In the genomic region with DNA sequence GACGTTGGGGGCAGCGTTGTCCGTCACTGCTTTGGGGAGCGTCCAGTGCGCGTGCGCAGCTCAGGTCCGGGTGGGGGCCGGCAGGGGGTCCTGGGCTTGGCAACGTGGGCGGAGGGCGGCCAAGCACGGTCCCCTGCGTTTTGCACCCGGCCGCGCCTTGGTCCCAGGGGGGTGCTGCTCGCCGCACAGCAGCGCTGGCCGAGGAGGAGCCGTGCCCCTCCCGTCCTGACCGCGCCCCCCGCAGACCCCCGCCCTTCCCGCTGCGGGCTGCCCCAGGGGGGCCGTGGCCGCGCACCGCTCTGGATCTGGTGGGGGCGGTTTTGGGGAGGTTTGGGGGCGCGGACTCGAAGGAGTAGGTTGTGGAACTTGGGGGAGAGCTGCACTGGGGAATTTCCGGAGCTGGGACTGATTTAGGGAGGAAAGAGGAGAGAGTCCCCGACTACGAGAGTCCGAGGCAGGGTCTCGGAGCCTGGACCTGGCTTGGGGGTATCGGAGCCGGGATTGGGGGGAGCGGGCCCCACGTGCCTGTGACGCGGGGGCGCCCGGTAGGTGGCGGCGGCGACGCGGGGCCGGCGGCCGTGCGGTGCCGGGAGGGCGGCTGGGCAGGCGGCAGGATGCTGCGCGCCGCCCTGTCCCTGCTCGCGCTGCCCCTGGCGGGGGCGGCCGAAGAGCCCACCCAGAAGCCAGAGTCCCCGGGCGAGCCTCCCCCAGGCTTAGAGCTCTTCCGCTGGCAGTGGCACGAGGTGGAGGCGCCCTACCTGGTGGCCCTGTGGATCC, we compare ENCODE assay signal across 1 cellular context.
TF ChIP-seq lines count a peak whose summit lies in the region.

A gene with protein sequence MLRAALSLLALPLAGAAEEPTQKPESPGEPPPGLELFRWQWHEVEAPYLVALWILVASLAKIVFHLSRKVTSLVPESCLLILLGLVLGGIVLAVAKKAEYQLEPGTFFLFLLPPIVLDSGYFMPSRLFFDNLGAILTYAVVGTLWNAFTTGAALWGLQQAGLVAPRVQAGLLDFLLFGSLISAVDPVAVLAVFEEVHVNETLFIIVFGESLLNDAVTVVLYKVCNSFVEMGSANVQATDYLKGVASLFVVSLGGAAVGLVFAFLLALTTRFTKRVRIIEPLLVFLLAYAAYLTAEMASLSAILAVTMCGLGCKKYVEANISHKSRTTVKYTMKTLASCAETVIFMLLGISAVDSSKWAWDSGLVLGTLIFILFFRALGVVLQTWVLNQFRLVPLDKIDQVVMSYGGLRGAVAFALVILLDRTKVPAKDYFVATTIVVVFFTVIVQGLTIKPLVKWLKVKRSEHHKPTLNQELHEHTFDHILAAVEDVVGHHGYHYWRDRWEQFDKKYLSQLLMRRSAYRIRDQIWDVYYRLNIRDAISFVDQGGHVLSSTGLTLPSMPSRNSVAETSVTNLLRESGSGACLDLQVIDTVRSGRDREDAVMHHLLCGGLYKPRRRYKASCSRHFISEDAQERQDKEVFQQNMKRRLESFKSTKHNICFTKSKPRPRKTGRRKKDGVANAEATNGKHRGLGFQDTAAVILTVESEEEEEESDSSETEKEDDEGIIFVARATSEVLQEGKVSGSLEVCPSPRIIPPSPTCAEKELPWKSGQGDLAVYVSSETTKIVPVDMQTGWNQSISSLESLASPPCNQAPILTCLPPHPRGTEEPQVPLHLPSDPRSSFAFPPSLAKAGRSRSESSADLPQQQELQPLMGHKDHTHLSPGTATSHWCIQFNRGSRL (plus strand): TSS at position 579 of the 777 bp plus-strand sequence. CDS start 36 bp downstream, at position 615.

TF ChIP-seq in IMR-90, 13 proteins besides CTCF, POLR2A, EP300 and RAD21:
- TF ChIP-seq BHLHE40 (IDR thresholded peaks at IDR 0.05; ENCODE audit: low read depth, low read length) (peak; percentile 72; the same call in 1 of the 2 replicates), SMC3 (IDR thresholded peaks at IDR 0.05; ENCODE audit: low read depth, low read length) (no peak)
- TF ChIP-seq, protein P1, sequence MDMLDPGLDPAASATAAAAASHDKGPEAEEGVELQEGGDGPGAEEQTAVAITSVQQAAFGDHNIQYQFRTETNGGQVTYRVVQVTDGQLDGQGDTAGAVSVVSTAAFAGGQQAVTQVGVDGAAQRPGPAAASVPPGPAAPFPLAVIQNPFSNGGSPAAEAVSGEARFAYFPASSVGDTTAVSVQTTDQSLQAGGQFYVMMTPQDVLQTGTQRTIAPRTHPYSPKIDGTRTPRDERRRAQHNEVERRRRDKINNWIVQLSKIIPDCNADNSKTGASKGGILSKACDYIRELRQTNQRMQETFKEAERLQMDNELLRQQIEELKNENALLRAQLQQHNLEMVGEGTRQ (IDR thresholded peaks at IDR 0.05; ENCODE audit: low read depth, low read length) = peak; percentile 89
TF ChIP-seq in IMR-90: peak in this region for 2.
